Comparison of ENCODE assay signal across 12 cellular contexts in the genomic region with DNA sequence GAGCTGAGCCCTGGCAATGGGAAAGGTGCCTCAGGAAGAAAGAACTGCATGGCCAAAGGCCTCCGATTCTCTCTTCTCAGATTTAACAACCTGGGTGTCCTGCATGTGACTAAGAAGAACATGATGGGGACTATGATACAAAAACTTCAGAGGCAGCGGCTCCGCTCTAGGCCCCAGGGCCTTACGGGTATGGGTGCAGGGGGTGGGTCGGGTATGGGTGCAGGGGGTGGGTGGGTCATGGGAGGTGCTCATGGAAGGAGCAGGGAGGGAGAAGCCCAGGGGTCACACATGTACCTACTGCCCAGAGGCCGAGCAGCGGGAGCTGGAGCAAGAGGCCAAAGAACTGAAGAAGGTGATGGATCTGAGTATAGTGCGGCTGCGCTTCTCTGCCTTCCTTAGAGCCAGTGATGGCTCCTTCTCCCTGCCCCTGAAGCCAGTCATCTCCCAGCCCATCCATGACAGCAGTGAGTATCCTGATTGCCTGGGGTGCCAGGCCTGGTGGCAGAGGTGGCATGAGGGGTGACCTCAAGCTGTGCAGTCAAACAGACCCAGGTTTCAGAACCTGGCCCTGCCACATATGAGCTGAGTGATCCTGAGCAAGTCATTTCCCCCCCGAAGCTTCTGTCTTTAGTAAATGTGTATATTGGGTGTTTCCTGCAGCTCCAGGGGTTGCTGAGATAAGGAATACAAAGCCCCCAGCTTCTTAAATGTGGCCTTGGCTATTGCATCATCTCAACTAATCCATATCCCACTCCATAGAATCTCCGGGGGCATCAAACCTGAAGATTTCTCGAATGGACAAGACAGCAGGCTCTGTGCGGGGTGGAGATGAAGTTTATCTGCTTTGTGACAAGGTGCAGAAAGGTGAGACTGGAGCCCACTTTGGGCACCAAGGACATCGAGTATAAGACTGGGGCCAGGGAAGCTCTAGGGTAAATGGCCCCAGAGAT. TPM values are rescaled to one million over a fixed set of nuclear protein-coding genes. Genes with fewer than 3 reads are reported as not detected.
A peak's percentile ranks its signal among the peaks of the same experiment; 100 is the strongest.
DNase-seq lines count a peak whose midpoint lies in the region; ATAC-seq, FAIRE-seq and TF ChIP-seq lines count a peak whose summit lies in the region.
"Had no signal": no experiment of that assay in that cellular context is flagged by ENCODE, and none has a peak within 500 bp of the region (broad histone marks: within the 10 kb centered on the region; RNA-seq: fewer than 3 reads in every experiment).

No MANE protein-coding gene starts in this region.

- H3K27me3 Mint-ChIP-seq in T-helper 17 cell (no peaks in the 10 kb centered on the region), memory B cell (no peaks in the 10 kb centered on the region)

- DNase-seq in Right ventricle myocardium superior = peak; percentile 28
- DNase-seq in heart right ventricle = no peak
- peak in 1 of 3 donors; percentile 8 for DNase-seq in T-helper 17 cell
- DNase-seq in memory B cell (ENCODE audit: low spot score in 2 of 2) = no peak
- DNase-seq in transverse colon = no peak
- no peak for DNase-seq in stimulated activated CD4-positive, alpha-beta T cell treated with anti-CD3 and anti-CD28 coated beads, Interleukin-4, amount 100 ng/mL, for 4 hours
- DNase-seq in RCC 7860 (ENCODE audit: low spot score) = no peak
- DNase-seq in HK-2 (ENCODE audit: unreplicated experiment) = no peak
- DNase-seq: foreskin fibroblast; NCI-H510A treated with DMSO at 0.1 percent for 48 hours; stimulated activated CD4-positive, alpha-beta T cell treated with anti-CD3 and anti-CD28 coated beads, Interleukin-2, amount 100 ng/mL, for 48 hours had no signal

- intact Hi-C loops in Right ventricle myocardium superior (cut with DNase I) = loop anchor here (5.0 to 10.0 kb wide), 2 partner anchors 77 to 170 kb away; partner anchors contain the start of gene ELOVL3
- intact Hi-C loops in heart right ventricle (cut with DNase I) = loop anchor here in 8 of 10 donors (2.0 to 10.0 kb wide), 7 partner anchors 57 to 230 kb away; partner anchors contain the start of genes ELOVL3 (in 4 of the 8) and C10orf95 (in 1 of the 8)
- intact Hi-C loops in transverse colon (cut with DNase I; ENCODE audit: low total_unique reads) = loop anchor here (10.0 kb wide), 1 partner anchor 187 kb away; no protein-coding TSS in a partner anchor

- TF ChIP-seq POLR2A in transverse colon (IDR thresholded peaks at IDR 0.05) = no peak

- 94 to 95% methylated on average over 14 of the region's 14 CpGs for WGBS in heart right ventricle, 2 donors
- 87 to 90% methylated on average over 2 to 14 of the region's 14 CpGs for WGBS in transverse colon (ENCODE audit: low coverage in 1 of 2), 2 donors

- ATAC-seq in Right ventricle myocardium superior (ENCODE audit: poor library complexity) (no peak), heart right ventricle (no peak), T-helper 17 cell (no peak), memory B cell (ENCODE audit: low read depth) (no peak)
- ATAC-seq: pancreas had no signal

- H3K4me1 ChIP-seq in heart right ventricle (peaks cover 7 to 57% (median 36%) of the 10 kb centered on the region in 9 donors), transverse colon (peaks cover 19 to 49% (median 35%) of the 10 kb centered on the region in 4 donors)

- H3K4me3 Mint-ChIP-seq in T-helper 17 cell = peak overlapping the region; percentile 95
- peak overlapping the region; percentile 97 for H3K4me3 Mint-ChIP-seq in memory B cell

- no peak overlapping the region for H3K4me3 ChIP-seq in heart right ventricle
- no peak overlapping the region for H3K4me3 ChIP-seq in transverse colon

- H3K36me3 ChIP-seq in heart right ventricle (peaks cover 0 to 59% (median 12%) of the 10 kb centered on the region in 9 donors), transverse colon (no peaks in the 10 kb centered on the region)
- H3K36me3 ChIP-seq: pancreas had no signal

- TF ChIP-seq EP300 in transverse colon (IDR thresholded peaks at IDR 0.05; ENCODE audit: low read depth) = no peak

- no peak for TF ChIP-seq CTCF in heart right ventricle (IDR thresholded peaks at IDR 0.05)
- TF ChIP-seq CTCF in transverse colon (IDR thresholded peaks at IDR 0.05) = no peak

- FAIRE-seq in RCC 7860 (lab: Jason Lieb, UNC) = no peak
- FAIRE-seq: pancreas had no signal

- H3K27ac ChIP-seq in heart right ventricle = peak overlapping the region in 1 of 10 donors; percentile 95
- H3K27ac ChIP-seq in transverse colon = peak overlapping the region; percentile 94 to 99 (median 98)

- H3K4me1 Mint-ChIP-seq in T-helper 17 cell = peaks cover 49% of the 10 kb centered on the region
- peaks cover 37% of the 10 kb centered on the region for H3K4me1 Mint-ChIP-seq in memory B cell

- H3K9me3 ChIP-seq in heart right ventricle (no peaks in the 10 kb centered on the region), T-helper 17 cell (ENCODE audit: control insufficient read depth, low read length, poor library complexity, severe bottlenecking) (no peaks in the 10 kb centered on the region), transverse colon (no peaks in the 10 kb centered on the region)
- H3K9me3 ChIP-seq: pancreas had no signal

- H3K36me3 Mint-ChIP-seq in T-helper 17 cell (ENCODE audit: low read depth) = peaks cover 7% of the 10 kb centered on the region
- peaks cover 25% of the 10 kb centered on the region for H3K36me3 Mint-ChIP-seq in memory B cell

- in situ Hi-C loops in transverse colon (cut with MboI; ENCODE audit: low pct_ligation_motif_present in 1 of 4, low pct_unique_long_range_greater_than_20kb in 1 of 4, low sequenced_read_pairs in 3 of 4) = loop anchor here in 1 of 4 donors (25.0 kb wide), 1 partner anchor 190 kb away; no protein-coding TSS in a partner anchor

- H3K9me3 Mint-ChIP-seq in memory B cell = no peaks in the 10 kb centered on the region

- no peaks in the 10 kb centered on the region for H3K27me3 ChIP-seq in heart right ventricle
- H3K27me3 ChIP-seq in transverse colon = no peaks in the 10 kb centered on the region
- H3K27me3 ChIP-seq: pancreas had no signal

- peak overlapping the region; percentile 99 for H3K27ac Mint-ChIP-seq in T-helper 17 cell
- peak overlapping the region; percentile 100 for H3K27ac Mint-ChIP-seq in memory B cell

RNA-seq across cellular contexts. Expression of gene NFKB2, which starts 2.0 kb away (rescaled TPM):
- total RNA-seq in Right ventricle myocardium superior (13.3 TPM), heart right ventricle (10 to 100 TPM in 9 of 10 donors, 1 to 10 TPM in 1; 9.9 to 40.0 (median 15.7) TPM), T-helper 17 cell (100 to 1,000 TPM; 364 to 390 TPM), transverse colon (10 to 100 TPM in 3 of 4 donors, 1 to 10 TPM in 1; 4.4 to 24.5 (median 17.8) TPM)
- polyA plus RNA-seq in heart right ventricle = 10 to 100 TPM; 19.7 to 19.8 TPM

RNA-seq across cellular contexts. Expression of gene PSD, which starts 21.1 kb away (rescaled TPM):
- total RNA-seq in Right ventricle myocardium superior = 0.89 TPM
- total RNA-seq in heart right ventricle = 1 to 10 TPM in 4 of 10 donors, under 1 TPM in 5, not detected in 1; 0.19 to 1.5 (median 0.61) TPM
- under 1 TPM; 0.37 to 0.42 TPM for polyA plus RNA-seq in heart right ventricle
- 1 to 10 TPM; 2.9 to 5.1 TPM for total RNA-seq in T-helper 17 cell
- 10 to 100 TPM; 38.9 to 56.1 (median 49.4) TPM for total RNA-seq in transverse colon

RNA-seq across cellular contexts. Expression of gene FBXL15, which starts 23.1 kb away (rescaled TPM):
- total RNA-seq in Right ventricle myocardium superior (9.4 TPM), heart right ventricle (10 to 100 TPM in 5 of 10 donors, 1 to 10 TPM in 5; 6.7 to 10.5 (median 9.9) TPM), T-helper 17 cell (10 to 100 TPM in 1 of 2 donors, 1 to 10 TPM in 1; 9.9 to 14.2 TPM), transverse colon (10 to 100 TPM; 16.7 to 56.3 (median 46.0) TPM)
- 10 to 100 TPM; 10.4 to 19.2 TPM for polyA plus RNA-seq in heart right ventricle

RNA-seq across cellular contexts. Expression of gene CUEDC2, which starts 34.9 kb away (rescaled TPM):
- total RNA-seq in Right ventricle myocardium superior = 73.8 TPM
- 10 to 100 TPM; 65.7 to 84.3 (median 79.1) TPM for total RNA-seq in heart right ventricle
- polyA plus RNA-seq in heart right ventricle = 10 to 100 TPM; 60.0 to 81.7 TPM
- 10 to 100 TPM; 27.4 to 30.7 TPM for total RNA-seq in T-helper 17 cell
- total RNA-seq in transverse colon = 10 to 100 TPM in 3 of 4 donors, 1 to 10 TPM in 1; 5.2 to 35.2 (median 33.5) TPM

RNA-seq across cellular contexts. Expression of gene C10orf95, which starts 53.8 kb away (rescaled TPM):
- total RNA-seq in Right ventricle myocardium superior = not detected
- total RNA-seq in heart right ventricle = not detected
- polyA plus RNA-seq in heart right ventricle = not detected
- total RNA-seq in T-helper 17 cell = under 1 TPM in 1 of 2 donors, not detected in 1; 0.50 TPM
- total RNA-seq in transverse colon = 10 to 100 TPM in 1 of 4 donors, 1 to 10 TPM in 1, under 1 TPM in 2; 0.48 to 34.4 (median 1.1) TPM

Comparison
In these comparisons a context has a peak if more than half of its experiments do, and no peak if none do; other contexts are left out.
1. RNA of gene NFKB2, which starts 2.0 kb away (total RNA-seq): 364 to 390 TPM in T-helper 17 cell; 4.4 to 24.5 TPM in transverse colon, 9.9 to 40.0 TPM in heart right ventricle and 13.3 TPM in Right ventricle myocardium superior (single experiment); every median in the first group is over 4 times any median in the second.
2. RNA of gene PSD, which starts 21.1 kb away (total RNA-seq): 38.9 to 56.1 TPM in transverse colon; 2.9 to 5.1 TPM in T-helper 17 cell, 0.89 TPM in Right ventricle myocardium superior (single experiment) and 0.19 to 1.5 TPM in heart right ventricle; every median in the first group is over 4 times any median in the second.